Comparison of ENCODE assay signal across 11 cellular contexts in the genomic region with DNA sequence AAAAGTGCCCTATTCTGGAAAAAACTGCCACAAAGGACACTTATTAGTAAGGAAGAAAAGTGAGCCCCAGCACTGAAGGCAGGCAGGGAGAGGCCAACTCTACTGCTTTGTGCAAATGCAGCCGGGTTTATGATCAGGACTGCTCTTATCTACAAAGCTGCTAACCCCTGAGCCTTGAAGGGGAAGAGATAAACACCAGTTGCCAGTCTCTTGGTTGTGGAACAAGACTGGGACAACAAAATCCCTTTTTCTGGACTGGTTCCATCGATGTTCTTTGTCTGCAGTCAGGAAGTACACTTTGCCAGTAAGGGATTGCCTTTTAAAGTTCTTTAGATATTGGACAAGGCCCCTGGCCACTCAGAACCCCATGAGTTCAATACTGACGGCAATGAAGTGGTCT. TPM values are rescaled to one million over a fixed set of nuclear protein-coding genes. Genes with fewer than 3 reads are reported as not detected.
DNase-seq lines count a peak whose midpoint lies in the region; ATAC-seq and TF ChIP-seq lines count a peak whose summit lies in the region.
"Had no signal": no experiment of that assay in that cellular context is flagged by ENCODE, and none has a peak within 500 bp of the region (broad histone marks: within the 10 kb centered on the region; RNA-seq: fewer than 3 reads in every experiment).

No MANE protein-coding gene starts in this region.

- peak overlapping the region; percentile 10 to 49 for H3K27ac Mint-ChIP-seq in natural killer cell treated with Interleukin-12 subunit alpha and Interleukin-12 subunit beta and Interleukin-15 and Interleukin-18, amount 100 ng/mL, for 72 hours

- BruUV-seq in A673 (replicated peaks; lab: Mats Ljungman, UMichigan), result no TSS peak

- H3K27me3 Mint-ChIP-seq in natural killer cell treated with Interleukin-12 subunit alpha and Interleukin-12 subunit beta and Interleukin-15 and Interleukin-18, amount 100 ng/mL, for 72 hours, result no peaks in the 10 kb centered on the region

- no peak overlapping the region for H3K4me3 ChIP-seq in A673 (ENCODE audit: low read depth, low read length, poor library complexity, severe bottlenecking)
- H3K4me3 ChIP-seq in OCI-LY3 (ENCODE audit: low read length), result no peak overlapping the region
- no peak overlapping the region for H3K4me3 ChIP-seq in esophagus muscularis mucosa

- H3K4me2 ChIP-seq in OCI-LY3 (ENCODE audit: low read length), result peak overlapping the region; percentile 68

- no peaks in the 10 kb centered on the region for H3K36me3 Mint-ChIP-seq in natural killer cell treated with Interleukin-12 subunit alpha and Interleukin-12 subunit beta and Interleukin-15 and Interleukin-18, amount 100 ng/mL, for 72 hours

- H3K27me3 ChIP-seq in A673 (replicated peaks; ENCODE audit: insufficient read depth, low read depth, low read length, poor library complexity), result no peaks in the 10 kb centered on the region
- no peaks in the 10 kb centered on the region for H3K27me3 ChIP-seq in OCI-LY3 (ENCODE audit: low read depth, low read length)
- no peaks in the 10 kb centered on the region for H3K27me3 ChIP-seq in esophagus muscularis mucosa

- intact Hi-C loops in A673 (cut with micrococcal nuclease; ENCODE audit: unreplicated experiment), result no loop called here
- intact Hi-C loops in esophagus muscularis mucosa (cut with DNase I), result no loop called here

- DNase-seq in A673 (ENCODE audit: low spot score), result peak; percentile 56
- DNase-seq in esophagus muscularis mucosa (ENCODE audit: extremely low spot score), result no peak
- DNase-seq in natural killer cell treated with Interleukin-12 subunit alpha and Interleukin-12 subunit beta and Interleukin-15 and Interleukin-18, amount 100 ng/mL, for 72 hours (ENCODE audit: low spot score), result no peak
- no peak for DNase-seq in kidney tubule cell (ENCODE audit: low spot score)
- DNase-seq in D341Med (ENCODE audit: low spot score), result no peak
- DNase-seq in glomerular visceral epithelial cell (ENCODE audit: extremely low spot score), result no peak
- no peak for DNase-seq in SK-N-DZ (ENCODE audit: low spot score)
- DNase-seq: activated CD4-positive, CD25-positive, alpha-beta regulatory T cell; COR-L47; NCI-H2107 had no signal

- no peak overlapping the region for H3K9ac ChIP-seq in OCI-LY3 (ENCODE audit: low read length)

- H3K4me3 Mint-ChIP-seq in natural killer cell treated with Interleukin-12 subunit alpha and Interleukin-12 subunit beta and Interleukin-15 and Interleukin-18, amount 100 ng/mL, for 72 hours, result no peak overlapping the region

- WGBS in esophagus muscularis mucosa, result 40% methylated on average over 3 of the region's 3 CpGs

- POLR2A ChIA-PET in A673 (lab: Charles Lee; ENCODE audit: low non-redundant PET), result no interaction called here

- TF ChIP-seq POLR2A in esophagus muscularis mucosa (IDR thresholded peaks at IDR 0.05; ENCODE audit: low read depth), result no peak

- H3K4me1 ChIP-seq in A673 (ENCODE audit: insufficient read depth, low read length, poor library complexity, severe bottlenecking) (peaks cover 50% of the 10 kb centered on the region), OCI-LY3 (ENCODE audit: low read length) (peaks cover 37% of the 10 kb centered on the region), esophagus muscularis mucosa (peaks cover 53 to 76% (median 59%) of the 10 kb centered on the region in 4 donors)

- H3K9me3 ChIP-seq in A673 (ENCODE audit: low read depth, low read length, poor library complexity, severe bottlenecking) (no peaks in the 10 kb centered on the region), OCI-LY3 (ENCODE audit: insufficient read depth, low read length) (no peaks in the 10 kb centered on the region), esophagus muscularis mucosa (no peaks in the 10 kb centered on the region)

- H3K9me3 Mint-ChIP-seq in natural killer cell treated with Interleukin-12 subunit alpha and Interleukin-12 subunit beta and Interleukin-15 and Interleukin-18, amount 100 ng/mL, for 72 hours, result no peaks in the 10 kb centered on the region

- no peak for ATAC-seq in natural killer cell treated with Interleukin-12 subunit alpha and Interleukin-12 subunit beta and Interleukin-15 and Interleukin-18, amount 100 ng/mL, for 72 hours

- H3K36me3 ChIP-seq in A673 (ENCODE audit: insufficient read depth, low read length, poor library complexity, severe bottlenecking), result no peaks in the 10 kb centered on the region
- H3K36me3 ChIP-seq in OCI-LY3 (replicated peaks; ENCODE audit: low read depth, low read length), result peaks cover 17% of the 10 kb centered on the region
- H3K36me3 ChIP-seq in esophagus muscularis mucosa, result no peaks in the 10 kb centered on the region

- TF ChIP-seq EP300 in esophagus muscularis mucosa (IDR thresholded peaks at IDR 0.05), result no peak

- H3K27ac ChIP-seq in A673 (ENCODE audit: low read depth, low read length, poor library complexity, severe bottlenecking), result peak overlapping the region; percentile 61
- H3K27ac ChIP-seq in OCI-LY3 (ENCODE audit: low read length), result peak overlapping the region; percentile 72; the same call in 1 of the 2 replicates
- peak overlapping the region; percentile 42 to 60 (median 52) for H3K27ac ChIP-seq in esophagus muscularis mucosa (replicated peaks in 1 of 4)

- H3K4me1 Mint-ChIP-seq in natural killer cell treated with Interleukin-12 subunit alpha and Interleukin-12 subunit beta and Interleukin-15 and Interleukin-18, amount 100 ng/mL, for 72 hours (ENCODE audit: low read depth in 2 of 2), result peaks cover 52 to 53% of the 10 kb centered on the region in 2 donors

- no peak overlapping the region for H2AFZ ChIP-seq in OCI-LY3 (ENCODE audit: low read depth, low read length)

- TF ChIP-seq CTCF in A673 (conservative IDR thresholded peaks at IDR 0.05; ENCODE audit: low read depth, low read length) (no peak), OCI-LY3 (IDR thresholded peaks at IDR 0.05; ENCODE audit: low read depth, low read length) (no peak), esophagus muscularis mucosa (IDR thresholded peaks at IDR 0.05) (no peak)

- CTCF ChIA-PET in A673 (lab: Charles Lee), result no interaction called here

- H4K20me1 ChIP-seq in OCI-LY3 (ENCODE audit: insufficient read depth, low read length), result peaks cover 81% of the 10 kb centered on the region

- peaks cover 99% of the 10 kb centered on the region for H3K79me2 ChIP-seq in OCI-LY3 (ENCODE audit: low read length)

RNA-seq across cellular contexts. Expression of gene GNB1, which starts 43.8 kb away (rescaled TPM):
- total RNA-seq in A673 (2021) (610 and 611 TPM in 2 replicates), esophagus muscularis mucosa (100 to 1,000 TPM; 124 to 166 (median 161) TPM)
- 100 to 1,000 TPM; 361 to 446 TPM for total RNA-seq in natural killer cell treated with Interleukin-12 subunit alpha and Interleukin-12 subunit beta and Interleukin-15 and Interleukin-18, amount 100 ng/mL, for 72 hours
- polyA plus RNA-seq in SK-N-DZ (2014; cell fraction: cytosol; rRNA removed), result 117 and 120 TPM in 2 replicates
- 56.2 and 81.2 TPM in 2 replicates for polyA plus RNA-seq in SK-N-DZ (2014; cell fraction: nucleus; rRNA removed)
